8 cellular contexts compared by ENCODE assay signal in the genomic region with DNA sequence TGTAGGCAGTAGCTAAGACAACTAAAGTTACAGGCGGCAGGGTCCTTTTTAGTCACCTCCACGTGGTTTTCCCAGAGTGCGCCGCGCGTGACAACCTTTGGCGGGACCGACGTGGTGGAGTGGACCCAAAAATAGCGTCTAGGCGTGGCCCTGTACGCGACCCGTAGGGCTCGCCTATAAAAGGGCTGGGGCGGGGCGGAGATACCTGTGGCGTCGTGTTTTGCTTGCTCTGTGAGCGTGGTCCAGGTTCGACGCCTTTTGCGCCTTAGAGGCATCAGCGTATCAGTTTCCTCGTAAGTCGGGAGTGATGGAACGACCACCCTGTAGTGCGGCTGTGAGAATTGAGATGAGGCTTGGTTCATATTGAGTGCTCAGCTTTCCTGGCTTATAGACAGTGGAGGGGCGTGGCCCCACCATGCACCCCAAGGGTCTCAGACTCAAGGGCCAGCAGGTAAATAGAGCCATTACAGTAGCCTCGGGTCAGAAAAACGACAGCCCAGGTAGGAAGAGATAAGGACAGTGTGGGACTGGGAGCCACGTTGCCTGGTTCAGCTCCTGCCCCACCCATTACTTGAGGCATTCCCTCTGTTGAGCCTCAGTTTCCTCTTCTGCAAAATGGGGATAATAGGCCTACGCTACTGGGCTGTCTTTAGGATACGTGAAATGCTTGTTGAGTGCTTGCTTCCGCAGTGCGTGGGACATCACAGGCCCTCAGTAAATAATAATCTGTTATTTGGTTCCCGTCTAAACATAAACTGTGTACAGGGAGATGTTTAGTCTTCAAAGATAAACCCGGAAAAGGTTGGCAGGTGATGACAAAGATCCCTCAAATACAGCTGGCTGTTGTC. TPM values are rescaled to one million over a fixed set of nuclear protein-coding genes. Genes with fewer than 3 reads are reported as not detected.
DNase-seq lines count a peak whose midpoint lies in the region; ATAC-seq and TF ChIP-seq lines count a peak whose summit lies in the region.

No MANE protein-coding gene starts in this region.

- no peaks in the 10 kb centered on the region for H3K9me2 ChIP-seq in HCT116 (ENCODE audit: insufficient read depth)

- H3K9me3 ChIP-seq in HCT116 (ENCODE audit: control insufficient read depth in 1 of 2, insufficient read depth in 1 of 2, low read depth in 1 of 2, low read length in 2 of 2): no peaks in the 10 kb centered on the region; a peak in 1 of 4 replicates
- peaks cover 2% of the 10 kb centered on the region for H3K9me3 ChIP-seq in mucosa of descending colon

- BruUV-seq in HCT116 (replicated peaks; lab: Mats Ljungman, UMichigan): TSS peak; percentile 49

- H3K4me1 ChIP-seq in HCT116 (ENCODE audit: control insufficient read depth in 1 of 2, insufficient read depth in 2 of 2, low read length in 2 of 2) (peaks cover 10 to 22% of the 10 kb centered on the region in 2 experiments; a peak in 3 of 4 replicates), mucosa of descending colon (ENCODE audit: low read depth) (peaks cover 7% of the 10 kb centered on the region)

- no peak overlapping the region for H2AFZ ChIP-seq in HCT116 (ENCODE audit: low read depth, low read length, poor library complexity, severe bottlenecking)

- intact Hi-C loops in HCT116 (cut with micrococcal nuclease): no loop called here
- intact Hi-C loops in activated CD4-positive, alpha-beta T cell treated with anti-CD3 and anti-CD28 coated beads for 36 hours (cut with DNase I, micrococcal nuclease): loop anchor here (1.0 kb wide), 10 partner anchors 35 to 503 kb away; a partner anchor contains a TSS
- intact Hi-C loops in mucosa of descending colon (cut with DNase I, micrococcal nuclease): no loop called here

- TF ChIP-seq CTCF in HCT116 (IDR thresholded peaks at IDR 0.05 in 2 of 3, conservative IDR thresholded peaks at IDR 0.05 in 1 of 3; ENCODE audit: borderline replicate concordance in 1 of 3, insufficient read depth in 1 of 3, low read depth in 2 of 3, low read length in 2 of 3) (no peak), mucosa of descending colon (IDR thresholded peaks at IDR 0.05) (no peak)

- H3K27ac Mint-ChIP-seq in activated CD4-positive, alpha-beta T cell treated with anti-CD3 and anti-CD28 coated beads for 36 hours: peak overlapping the region; percentile 99

- TF ChIP-seq RAD21 in HCT116 (IDR thresholded peaks at IDR 0.05; ENCODE audit: low read depth): no peak

- peak overlapping the region; percentile 82 for H3K9ac ChIP-seq in HCT116 (ENCODE audit: low read length)

- no peaks in the 10 kb centered on the region for H3K27me3 ChIP-seq in HCT116 (ENCODE audit: insufficient read depth, low read length)

- ATAC-seq in HCT116: peak; percentile 25
- ATAC-seq in activated CD4-positive, alpha-beta T cell treated with anti-CD3 and anti-CD28 coated beads for 36 hours: peak; percentile 47
- ATAC-seq in mucosa of descending colon: peak; percentile 54
- no peak for ATAC-seq in GM18909 (IDR thresholded peaks at IDR 0.05; ENCODE audit: poor library complexity, unreplicated experiment)

- peak overlapping the region; percentile 83 for H3K4me2 ChIP-seq in HCT116 (ENCODE audit: low read length)

- peak overlapping the region; percentile 94 for H3K27ac ChIP-seq in HCT116 (ENCODE audit: low read depth, low read length)

- H3K36me3 Mint-ChIP-seq in activated CD4-positive, alpha-beta T cell treated with anti-CD3 and anti-CD28 coated beads for 36 hours (ENCODE audit: low read depth): peaks cover 10% of the 10 kb centered on the region

- H3K4me3 ChIP-seq in HCT116 (replicated peaks in 1 of 2; ENCODE audit: low read depth in 1 of 2, low read length in 2 of 2) (peak overlapping the region; percentile 67 to 83), mucosa of descending colon (peak overlapping the region; percentile 47)

- POLR2A ChIA-PET in HCT116 (lab: Charles Lee): interaction anchor here (0.8 to 1.6 kb wide), 5 partner anchors 15 to 119 kb away, joined by 3 to 12 read pairs (median 7); a partner anchor contains a TSS
- POLR2A ChIA-PET in activated CD4-positive, alpha-beta T cell treated with anti-CD3 and anti-CD28 coated beads for 36 hours (lab: Charles Lee): interaction anchor here (0.5 to 3.4 kb wide), 11 partner anchors 22 to 545 kb away, joined by 3 to 21 read pairs (median 4); a partner anchor contains a TSS

- H3K36me3 ChIP-seq in HCT116 (ENCODE audit: control insufficient read depth in 1 of 2, insufficient read depth in 2 of 2, low read length in 2 of 2) (peaks cover 4 to 9% of the 10 kb centered on the region in 2 experiments; a peak in 3 of 4 replicates), mucosa of descending colon (ENCODE audit: low read depth) (peaks cover 9% of the 10 kb centered on the region)

- H3K4me3 Mint-ChIP-seq in activated CD4-positive, alpha-beta T cell treated with anti-CD3 and anti-CD28 coated beads for 36 hours: peak overlapping the region; percentile 94

- H3K9me3 Mint-ChIP-seq in activated CD4-positive, alpha-beta T cell treated with anti-CD3 and anti-CD28 coated beads for 36 hours (ENCODE audit: low read depth): peaks cover 4% of the 10 kb centered on the region

- peaks cover 15% of the 10 kb centered on the region for H3K4me1 Mint-ChIP-seq in activated CD4-positive, alpha-beta T cell treated with anti-CD3 and anti-CD28 coated beads for 36 hours

- TF ChIP-seq POLR2A in HCT116 (IDR thresholded peaks at IDR 0.05; ENCODE audit: borderline replicate concordance, extremely low read depth, insufficient read depth, insufficient read length): no peak

- no peaks in the 10 kb centered on the region for H4K20me1 ChIP-seq in HCT116 (ENCODE audit: insufficient read depth)

- DNase-seq in COLO829 (ENCODE audit: low spot score) (peak; percentile 88), HCT116 (ENCODE audit: low read depth, low spot score) (peak; percentile 85), NCI-H2227 (lab: John Stamatoyannopoulos, UW; ENCODE audit: unreplicated experiment) (peak; percentile 92), mucosa of descending colon (peak; percentile 88 to 92 (median 89))
- DNase-seq in activated CD4-positive, alpha-beta T cell treated with anti-CD3 and anti-CD28 coated beads for 36 hours: peak; percentile 93
- DNase-seq in effector CD8-positive, alpha-beta T cell (lab: John Stamatoyannopoulos, UW): peak; percentile 77
- peak; percentile 64 for DNase-seq in stimulated activated CD8-positive, alpha-beta memory T cell treated with anti-CD3 and anti-CD28 coated beads, Interleukin-4, amount 100 ng/mL, for 24 hours (ENCODE audit: low read depth)

- CTCF ChIA-PET in HCT116 (lab: Charles Lee): interaction anchor here (0.7 to 2.7 kb wide), 11 partner anchors 10 to 137 kb away, joined by 3 to 52 read pairs (median 6); a partner anchor contains a TSS
- CTCF ChIA-PET in activated CD4-positive, alpha-beta T cell treated with anti-CD3 and anti-CD28 coated beads for 36 hours (lab: Charles Lee): interaction anchor here (0.6 to 6.3 kb wide), 16 partner anchors 13 to 270 kb away, joined by 3 to 59 read pairs (median 4); a partner anchor contains a TSS

- no peaks in the 10 kb centered on the region for H3K27me3 Mint-ChIP-seq in activated CD4-positive, alpha-beta T cell treated with anti-CD3 and anti-CD28 coated beads for 36 hours

- no peaks in the 10 kb centered on the region for H3K79me2 ChIP-seq in HCT116 (ENCODE audit: insufficient read depth, low read length)

- RAD21 ChIA-PET in HCT116 (lab: Charles Lee; ENCODE audit: low non-redundant PET in 1 of 2, low total read pairs in 2 of 2, uncharacterized antibody in 2 of 2, unreplicated experiment in 2 of 2): interaction anchor here in 1 of 2 experiments (1.2 kb wide), 1 partner anchor 28 kb away, joined by 5 read pairs; no protein-coding TSS in a partner anchor

TF ChIP-seq in HCT116, 20 proteins besides CTCF, POLR2A, EP300 and RAD21:
- TF ChIP-seq SRF (IDR thresholded peaks at IDR 0.05; ENCODE audit: low read depth) (peak; percentile 75; the same call in 1 of the 2 replicates), EZH2phosphoT487 (IDR thresholded peaks at IDR 0.05; ENCODE audit: borderline replicate concordance) (no peak), CBX3 (IDR thresholded peaks at IDR 0.05; ENCODE audit: low read depth) (peak; percentile 97), YY1 (IDR thresholded peaks at IDR 0.05; ENCODE audit: extremely low read depth, insufficient replicate concordance, low read depth, low read length) (no peak), POLR2AphosphoS5 (IDR thresholded peaks at IDR 0.05; ENCODE audit: low read depth, low read length) (0 out of 2 replicates have a peak, but pooled peaks have one; percentile 3), SP1 (IDR thresholded peaks at IDR 0.05; ENCODE audit: low read depth) (peak; percentile 34; the same call in 1 of the 2 replicates), SIN3A (IDR thresholded peaks at IDR 0.05; ENCODE audit: low read depth) (no peak), TCF7L2 (IDR thresholded peaks at IDR 0.05; ENCODE audit: borderline replicate concordance, extremely low read depth, insufficient read depth, insufficient read length) (peak; percentile 46), CEBPB (IDR thresholded peaks at IDR 0.05; ENCODE audit: low read depth) (no peak), ELF1 (IDR thresholded peaks at IDR 0.05; ENCODE audit: borderline replicate concordance, low read depth) (no peak)
- TF ChIP-seq, protein P1, sequence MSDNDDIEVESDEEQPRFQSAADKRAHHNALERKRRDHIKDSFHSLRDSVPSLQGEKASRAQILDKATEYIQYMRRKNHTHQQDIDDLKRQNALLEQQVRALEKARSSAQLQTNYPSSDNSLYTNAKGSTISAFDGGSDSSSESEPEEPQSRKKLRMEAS (IDR thresholded peaks at IDR 0.05): peak; percentile 99
- TF ChIP-seq, protein P2, sequence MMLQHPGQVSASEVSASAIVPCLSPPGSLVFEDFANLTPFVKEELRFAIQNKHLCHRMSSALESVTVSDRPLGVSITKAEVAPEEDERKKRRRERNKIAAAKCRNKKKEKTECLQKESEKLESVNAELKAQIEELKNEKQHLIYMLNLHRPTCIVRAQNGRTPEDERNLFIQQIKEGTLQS (IDR thresholded peaks at IDR 0.05): no peak

RNA-seq across cellular contexts. Expression of a gene that starts 0.7 kb away (rescaled TPM):
- total RNA-seq in HCT116 (2021; ENCODE audit: unreplicated experiment) (26.3 TPM), mucosa of descending colon (10 to 100 TPM; 12.8 to 24.7 (median 15.3) TPM)
- polyA plus RNA-seq in HCT116 (2012): 43.7 and 46.8 TPM in 2 replicates
- total RNA-seq in activated CD4-positive, alpha-beta T cell treated with anti-CD3 and anti-CD28 coated beads for 36 hours: 10 to 100 TPM in 1 of 2 experiments, 1 to 10 TPM in 1; 8.7 to 15.3 TPM

RNA-seq across cellular contexts. Expression of a gene that starts 11.5 kb away (rescaled TPM):
- total RNA-seq in HCT116 (2021; ENCODE audit: unreplicated experiment) (0.74 TPM), mucosa of descending colon (1 to 10 TPM in 1 of 3 donors, under 1 TPM in 2; 0.64 to 1.9 (median 0.73) TPM)
- 0.17 and 0.42 TPM in 2 replicates for polyA plus RNA-seq in HCT116 (2012)
- total RNA-seq in activated CD4-positive, alpha-beta T cell treated with anti-CD3 and anti-CD28 coated beads for 36 hours: 1 to 10 TPM; 2.7 to 3.6 TPM

RNA-seq across cellular contexts. Expression of a gene that starts 34.7 kb away (rescaled TPM):
- total RNA-seq in HCT116 (2021; ENCODE audit: unreplicated experiment): 103 TPM
- 92.2 and 98.1 TPM in 2 replicates for polyA plus RNA-seq in HCT116 (2012)
- total RNA-seq in activated CD4-positive, alpha-beta T cell treated with anti-CD3 and anti-CD28 coated beads for 36 hours: 10 to 100 TPM; 82.3 to 96.8 TPM
- total RNA-seq in mucosa of descending colon: 10 to 100 TPM; 49.1 to 54.3 (median 49.7) TPM

Comparison
In these comparisons a context has a peak if more than half of its experiments do, and no peak if none do; other contexts are left out.
1. intact Hi-C loops: an anchor here in activated CD4-positive, alpha-beta T cell treated with anti-CD3 and anti-CD28 coated beads for 36 hours (1.0 kb wide); none called in HCT116 and mucosa of descending colon.